Comparison of ENCODE assay signal across 11 cellular contexts in the genomic region with DNA sequence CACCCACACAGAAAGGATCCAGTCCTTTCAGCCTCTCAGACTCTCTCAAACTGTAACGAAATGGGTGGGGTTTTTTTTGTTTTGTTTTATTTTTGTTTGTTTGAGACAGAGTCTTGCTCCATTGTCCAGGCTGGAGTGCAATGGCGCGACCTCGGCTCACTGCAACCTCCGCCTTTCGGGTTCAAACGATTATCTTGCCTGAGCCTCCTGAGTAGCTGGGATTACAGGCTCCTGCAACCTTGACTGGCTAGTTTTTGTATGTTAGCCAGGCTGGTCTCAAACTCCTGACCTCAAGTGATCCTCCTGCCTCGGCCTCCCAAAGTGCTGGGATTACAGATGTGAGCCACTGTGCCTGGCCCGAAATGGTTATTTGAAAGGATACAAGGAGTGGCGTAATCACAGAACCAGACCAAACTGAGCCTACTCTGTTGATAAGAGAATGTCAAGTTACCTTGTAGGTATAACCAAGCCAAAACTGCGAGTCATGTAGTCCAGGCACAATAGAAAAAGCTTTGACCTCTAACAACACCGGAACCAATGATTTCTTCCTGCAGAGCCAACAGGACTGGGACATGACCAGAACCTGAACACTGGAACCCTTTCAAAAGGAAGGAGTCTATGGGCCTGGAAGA.
DNase-seq lines count a peak whose midpoint lies in the region; ATAC-seq and TF ChIP-seq lines count a peak whose summit lies in the region.
"Had no signal": no experiment of that assay in that cellular context is flagged by ENCODE, and none has a peak within 500 bp of the region (broad histone marks: within the 10 kb centered on the region; RNA-seq: fewer than 3 reads in every experiment).

No MANE protein-coding gene starts in this region.

- no peaks in the 10 kb centered on the region for H4K20me1 ChIP-seq in osteoblast (ENCODE audit: insufficient read depth, low read length)

- no peak overlapping the region for H3K4me2 ChIP-seq in osteoblast (ENCODE audit: insufficient read depth, low read length)

- no peak overlapping the region for H3K4me3 Mint-ChIP-seq in activated naive CD8-positive, alpha-beta T cell
- no peak overlapping the region for H3K4me3 Mint-ChIP-seq in activated naive CD8-positive, alpha-beta T cell treated with anti-CD3 and anti-CD28 coated beads, Interleukin-2, amount 50 U/mL, for 24 hours
- peak overlapping the region; percentile 53 for H3K4me3 Mint-ChIP-seq in activated T-helper 17 cell treated with anti-CD3 and anti-CD28 coated beads, Interleukin-2, amount 50 U/mL, for 72 hours
- H3K4me3 Mint-ChIP-seq: dendritic cell treated with granulocyte-macrophage colony-stimulating factor and Interleukin-4, amounts not matched to agents 40 ng/mL and 50 ng/mL, for 4 days had no signal

- WGBS in thymus, result 92% methylated on average over 12 of the region's 12 CpGs

- no peaks in the 10 kb centered on the region for H3K36me3 Mint-ChIP-seq in activated naive CD8-positive, alpha-beta T cell
- no peaks in the 10 kb centered on the region for H3K36me3 Mint-ChIP-seq in activated naive CD8-positive, alpha-beta T cell treated with anti-CD3 and anti-CD28 coated beads, Interleukin-2, amount 50 U/mL, for 24 hours (ENCODE audit: low read depth)
- H3K36me3 Mint-ChIP-seq in activated T-helper 17 cell treated with anti-CD3 and anti-CD28 coated beads, Interleukin-2, amount 50 U/mL, for 72 hours (ENCODE audit: low read depth), result no peaks in the 10 kb centered on the region

- DNase-seq in activated naive CD8-positive, alpha-beta T cell treated with anti-CD3 and anti-CD28 coated beads, Interleukin-2, amount 50 U/mL, for 24 hours, result no peak
- DNase-seq in kidney tubule cell (ENCODE audit: low spot score) (peak; percentile 20), osteoblast (ENCODE audit: insufficient read length, low spot score, missing footprints) (no peak), HuH-7.5 (ENCODE audit: low spot score) (no peak)
- no peak for DNase-seq in stimulated activated CD4-positive, alpha-beta T cell treated with anti-CD3 and anti-CD28 coated beads, Interleukin-4, amount 100 ng/mL, for 1 hour
- DNase-seq: NCI-H2107 had no signal

- H3K27ac Mint-ChIP-seq in activated naive CD8-positive, alpha-beta T cell, result peak overlapping the region; percentile 89
- H3K27ac Mint-ChIP-seq in activated naive CD8-positive, alpha-beta T cell treated with anti-CD3 and anti-CD28 coated beads, Interleukin-2, amount 50 U/mL, for 24 hours, result no peak overlapping the region
- peak overlapping the region; percentile 70 for H3K27ac Mint-ChIP-seq in activated T-helper 17 cell treated with anti-CD3 and anti-CD28 coated beads, Interleukin-2, amount 50 U/mL, for 72 hours
- H3K27ac Mint-ChIP-seq: dendritic cell treated with granulocyte-macrophage colony-stimulating factor and Interleukin-4, amounts not matched to agents 40 ng/mL and 50 ng/mL, for 4 days had no signal

- H3K9me3 ChIP-seq in thymus (ENCODE audit: control insufficient read depth) (no peaks in the 10 kb centered on the region), osteoblast (ENCODE audit: low read depth, low read length) (no peaks in the 10 kb centered on the region)
- H3K9me3 ChIP-seq: gastrocnemius medialis had no signal

- peaks cover 18% of the 10 kb centered on the region for H3K4me1 ChIP-seq in thymus (ENCODE audit: control insufficient read depth, insufficient read depth, low read length)
- H3K4me1 ChIP-seq in osteoblast (ENCODE audit: insufficient read depth, low read length), result peaks cover 3% of the 10 kb centered on the region

- no peak for ATAC-seq in activated naive CD8-positive, alpha-beta T cell treated with anti-CD3 and anti-CD28 coated beads, Interleukin-2, amount 50 U/mL, for 24 hours
- no peak for ATAC-seq in activated T-helper 17 cell treated with anti-CD3 and anti-CD28 coated beads, Interleukin-2, amount 50 U/mL, for 72 hours (replicated peaks)

- H3K27ac ChIP-seq in thymus (ENCODE audit: low read depth) (peak overlapping the region; percentile 61), osteoblast (ENCODE audit: low read depth, low read length) (no peak overlapping the region)
- H3K27ac ChIP-seq: gastrocnemius medialis had no signal

- peaks cover 45% of the 10 kb centered on the region for H3K4me1 Mint-ChIP-seq in activated naive CD8-positive, alpha-beta T cell (ENCODE audit: low read depth)
- H3K4me1 Mint-ChIP-seq in activated naive CD8-positive, alpha-beta T cell treated with anti-CD3 and anti-CD28 coated beads, Interleukin-2, amount 50 U/mL, for 24 hours, result peaks cover 27% of the 10 kb centered on the region
- H3K4me1 Mint-ChIP-seq in activated T-helper 17 cell treated with anti-CD3 and anti-CD28 coated beads, Interleukin-2, amount 50 U/mL, for 72 hours, result peaks cover 5% of the 10 kb centered on the region

- H2AFZ ChIP-seq in osteoblast (ENCODE audit: low read length), result no peak overlapping the region

- no peaks in the 10 kb centered on the region for H3K27me3 Mint-ChIP-seq in activated naive CD8-positive, alpha-beta T cell
- no peaks in the 10 kb centered on the region for H3K27me3 Mint-ChIP-seq in activated naive CD8-positive, alpha-beta T cell treated with anti-CD3 and anti-CD28 coated beads, Interleukin-2, amount 50 U/mL, for 24 hours
- H3K27me3 Mint-ChIP-seq in activated T-helper 17 cell treated with anti-CD3 and anti-CD28 coated beads, Interleukin-2, amount 50 U/mL, for 72 hours, result no peaks in the 10 kb centered on the region

- no peak overlapping the region for H3K4me3 ChIP-seq in thymus (ENCODE audit: low read length)
- no peak overlapping the region for H3K4me3 ChIP-seq in osteoblast (ENCODE audit: insufficient read depth, low read length)
- H3K4me3 ChIP-seq: gastrocnemius medialis had no signal

- H3K27me3 ChIP-seq in thymus (ENCODE audit: control insufficient read depth, insufficient read depth) (no peaks in the 10 kb centered on the region), osteoblast (ENCODE audit: insufficient read depth, low read length) (peaks cover 10% of the 10 kb centered on the region)
- H3K27me3 ChIP-seq: gastrocnemius medialis had no signal

- no peaks in the 10 kb centered on the region for H3K9me3 Mint-ChIP-seq in activated naive CD8-positive, alpha-beta T cell (ENCODE audit: low read depth)
- no peaks in the 10 kb centered on the region for H3K9me3 Mint-ChIP-seq in activated naive CD8-positive, alpha-beta T cell treated with anti-CD3 and anti-CD28 coated beads, Interleukin-2, amount 50 U/mL, for 24 hours
- H3K9me3 Mint-ChIP-seq in activated T-helper 17 cell treated with anti-CD3 and anti-CD28 coated beads, Interleukin-2, amount 50 U/mL, for 72 hours, result no peaks in the 10 kb centered on the region
- H3K9me3 Mint-ChIP-seq: dendritic cell treated with granulocyte-macrophage colony-stimulating factor and Interleukin-4, amounts not matched to agents 40 ng/mL and 50 ng/mL, for 4 days had no signal

- H3K36me3 ChIP-seq in thymus (ENCODE audit: control insufficient read depth, insufficient read depth) (no peaks in the 10 kb centered on the region), osteoblast (ENCODE audit: insufficient read depth, low read length) (no peaks in the 10 kb centered on the region)
- H3K36me3 ChIP-seq: gastrocnemius medialis had no signal

- H3K79me2 ChIP-seq in osteoblast (ENCODE audit: insufficient read depth, low read length), result no peaks in the 10 kb centered on the region

- no peak for TF ChIP-seq CTCF in osteoblast (IDR thresholded peaks at IDR 0.05; ENCODE audit: extremely low read depth, low read depth, low read length)
